10 cellular contexts compared by ENCODE assay signal in the genomic region with DNA sequence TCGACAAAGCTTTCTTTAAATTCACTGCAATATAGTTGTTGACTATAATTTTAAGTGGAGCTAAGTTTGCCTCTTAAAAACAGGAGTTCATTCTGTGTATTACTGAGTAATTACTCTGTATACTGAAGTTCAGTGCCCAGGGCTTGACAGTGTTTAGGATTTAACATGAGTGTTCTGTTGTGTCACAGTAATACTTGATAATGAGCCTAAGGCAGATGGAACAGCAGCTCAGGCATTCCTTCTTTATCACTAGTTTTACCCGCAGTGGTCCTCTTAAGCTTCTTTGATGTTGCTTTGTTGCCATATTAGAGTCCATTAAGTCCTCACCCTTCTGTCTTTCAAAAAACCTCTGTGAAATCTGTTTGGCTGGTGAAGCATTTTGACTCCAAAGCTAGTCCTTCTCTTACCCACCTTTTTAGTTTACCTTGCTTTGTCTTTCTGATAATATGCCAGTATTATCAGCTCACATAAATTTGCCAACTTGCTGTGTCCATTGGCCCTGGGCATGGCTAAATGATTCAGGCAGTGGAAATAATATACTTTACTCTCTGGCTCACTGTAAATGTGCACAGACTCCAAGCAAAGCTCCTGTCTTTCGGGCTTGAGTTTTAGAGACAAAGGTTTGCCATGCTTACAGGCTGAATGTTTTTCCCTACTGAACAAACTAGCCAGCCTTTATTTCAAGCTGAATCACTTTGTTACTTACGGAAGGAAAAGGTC. TPM values are rescaled to one million over a fixed set of nuclear protein-coding genes. Genes with fewer than 3 reads are reported as not detected.
DNase-seq lines count a peak whose midpoint lies in the region; ATAC-seq, FAIRE-seq and TF ChIP-seq lines count a peak whose summit lies in the region.
"Had no signal": no experiment of that assay in that cellular context is flagged by ENCODE, and none has a peak within 500 bp of the region (broad histone marks: within the 10 kb centered on the region; RNA-seq: fewer than 3 reads in every experiment).

No MANE protein-coding gene starts in this region.

- H3K36me3 ChIP-seq in CD8-positive, alpha-beta T cell (ENCODE audit: insufficient read depth, low read length): no peaks in the 10 kb centered on the region
- H3K36me3 ChIP-seq in ectodermal cell (ENCODE audit: control insufficient read depth, insufficient read depth, low read length): peaks cover 8% of the 10 kb centered on the region

- H3K9me3 ChIP-seq in CD8-positive, alpha-beta T cell (ENCODE audit: low read length): no peaks in the 10 kb centered on the region
- H3K9me3 ChIP-seq in ectodermal cell (ENCODE audit: control insufficient read depth, low read length): no peaks in the 10 kb centered on the region

- H3K9me3 Mint-ChIP-seq in CD8-positive, alpha-beta T cell: no peaks in the 10 kb centered on the region
- H3K9me3 Mint-ChIP-seq in nephron: peaks cover 4% of the 10 kb centered on the region
- H3K9me3 Mint-ChIP-seq: H9 had no signal

- peaks cover 80% of the 10 kb centered on the region for H3K4me1 Mint-ChIP-seq in CD8-positive, alpha-beta T cell (ENCODE audit: low read depth)
- H3K4me1 Mint-ChIP-seq in nephron: peaks cover 31% of the 10 kb centered on the region

- H3K4me3 Mint-ChIP-seq in CD8-positive, alpha-beta T cell: peak overlapping the region; percentile 80
- H3K4me3 Mint-ChIP-seq in nephron: no peak overlapping the region
- H3K4me3 Mint-ChIP-seq: H9 had no signal

- intact Hi-C loops in CD8-positive, alpha-beta T cell (cut with DNase I, micrococcal nuclease): loop anchor here in 1 of 2 experiments (1.0 to 2.0 kb wide), 3 partner anchors 8 to 16 kb away; no protein-coding TSS in a partner anchor

- peak overlapping the region; percentile 31 for H3K27ac ChIP-seq in CD8-positive, alpha-beta T cell (ENCODE audit: low read depth, low read length)
- peak overlapping the region; percentile 2 for H3K27ac ChIP-seq in ectodermal cell (ENCODE audit: insufficient read depth, low read depth, low read length, poor library complexity, severe bottlenecking)

- POLR2A ChIA-PET in CD8-positive, alpha-beta T cell (lab: Charles Lee): interaction anchor here (0.9 to 3.2 kb wide), 9 partner anchors 12 to 162 kb away, joined by 3 to 40 read pairs (median 4); a partner anchor contains a TSS

- no peak for TF ChIP-seq CTCF in CD8-positive, alpha-beta T cell (IDR thresholded peaks at IDR 0.05)
- TF ChIP-seq CTCF in nephron (IDR thresholded peaks at IDR 0.05; ENCODE audit: unreplicated experiment in 3 of 3) (no peak), GM10266 (IDR thresholded peaks at IDR 0.05; ENCODE audit: control insufficient read depth, insufficient read depth, low read depth, missing control alignments) (no peak)

- no peaks in the 10 kb centered on the region for H3K27me3 Mint-ChIP-seq in CD8-positive, alpha-beta T cell (ENCODE audit: low read depth)
- H3K27me3 Mint-ChIP-seq in nephron (ENCODE audit: low read depth): no peaks in the 10 kb centered on the region

- no peak for DNase-seq in CD8-positive, alpha-beta T cell
- DNase-seq in NCI-H524 (lab: John Stamatoyannopoulos, UW): peak; percentile 70 to 88
- DNase-seq in frontal cortex (ENCODE audit: low spot score in 2 of 2): no peak
- DNase-seq in GM10266 (ENCODE audit: extremely low spot score): no peak
- DNase-seq: activated CD4-positive, alpha-beta T cell treated with anti-CD3 and anti-CD28 coated beads, Interleukin-2, amount 50 U/mL, for 1 hour; H9 had no signal

- peak overlapping the region; percentile 26 for H3K4me3 ChIP-seq in CD8-positive, alpha-beta T cell (ENCODE audit: low read depth, low read length)
- H3K4me3 ChIP-seq in ectodermal cell (ENCODE audit: insufficient read depth, low read depth, low read length): no peak overlapping the region

- peaks cover 35% of the 10 kb centered on the region for H3K36me3 Mint-ChIP-seq in CD8-positive, alpha-beta T cell
- H3K36me3 Mint-ChIP-seq in nephron (ENCODE audit: low read depth): peaks cover 37% of the 10 kb centered on the region

- WGBS in ectodermal cell, 2 experiments: 74 to 81% methylated on average over 3 to 4 of the region's 4 CpGs

- no peaks in the 10 kb centered on the region for H3K27me3 ChIP-seq in CD8-positive, alpha-beta T cell (ENCODE audit: insufficient read depth, low read length)
- no peaks in the 10 kb centered on the region for H3K27me3 ChIP-seq in ectodermal cell (ENCODE audit: control insufficient read depth, insufficient read depth, low read length, poor library complexity, severe bottlenecking)

- peaks cover 76% of the 10 kb centered on the region for H3K4me1 ChIP-seq in CD8-positive, alpha-beta T cell (ENCODE audit: insufficient read depth, low read length)
- H3K4me1 ChIP-seq in ectodermal cell (ENCODE audit: control insufficient read depth, insufficient read depth, low read length): peaks cover 11% of the 10 kb centered on the region

- peak; percentile 34 for ATAC-seq in CD8-positive, alpha-beta T cell
- ATAC-seq in GM19328 (IDR thresholded peaks at IDR 0.05; ENCODE audit: unreplicated experiment) (no peak), HG03521 (IDR thresholded peaks at IDR 0.05; ENCODE audit: unreplicated experiment) (no peak)

- H3K27ac Mint-ChIP-seq in CD8-positive, alpha-beta T cell: peak overlapping the region; percentile 93
- peak overlapping the region; percentile 28 to 69 (median 62) for H3K27ac Mint-ChIP-seq in nephron

- no peak for FAIRE-seq in frontal cortex (lab: Jason Lieb, UNC)

- CTCF ChIA-PET in CD8-positive, alpha-beta T cell (lab: Charles Lee): interaction anchor here (1.0 to 6.6 kb wide), 7 partner anchors 17 to 111 kb away, joined by 3 to 53 read pairs (median 5); a partner anchor contains a TSS

RNA-seq across cellular contexts. Expression of a gene that starts 17.7 kb away (rescaled TPM):
- 100 to 1,000 TPM; 301 to 312 TPM for total RNA-seq in CD8-positive, alpha-beta T cell
- 37.8 TPM for polyA plus RNA-seq in ectodermal cell (2013, experiment 1 of 4)
- polyA plus RNA-seq in ectodermal cell (2013, experiment 2 of 4): 39.6 TPM
- 30.7 TPM for polyA plus RNA-seq in ectodermal cell (2013, experiment 3 of 4)
- polyA plus RNA-seq in ectodermal cell (2013, experiment 4 of 4): 35.2 TPM
- 35.5 TPM for total RNA-seq in frontal cortex

RNA-seq across cellular contexts. Expression of a gene that starts 32.4 kb away (rescaled TPM):
- total RNA-seq in CD8-positive, alpha-beta T cell: under 1 TPM; 0.49 to 0.67 TPM
- polyA plus RNA-seq in ectodermal cell (2013, experiment 1 of 4): 33.1 TPM
- 28.6 TPM for polyA plus RNA-seq in ectodermal cell (2013, experiment 2 of 4)
- polyA plus RNA-seq in ectodermal cell (2013, experiment 3 of 4): 23.1 TPM
- polyA plus RNA-seq in ectodermal cell (2013, experiment 4 of 4): 25.9 TPM
- total RNA-seq in frontal cortex: 17.5 TPM

RNA-seq across cellular contexts. Expression of a gene that starts 41.7 kb away (rescaled TPM):
- 1 to 10 TPM; 8.1 to 9.1 TPM for total RNA-seq in CD8-positive, alpha-beta T cell
- 15.9 TPM for polyA plus RNA-seq in ectodermal cell (2013, experiment 1 of 4)
- 17.5 TPM for polyA plus RNA-seq in ectodermal cell (2013, experiment 2 of 4)
- polyA plus RNA-seq in ectodermal cell (2013, experiment 3 of 4): 11.8 TPM
- 12.4 TPM for polyA plus RNA-seq in ectodermal cell (2013, experiment 4 of 4)
- total RNA-seq in frontal cortex: 6.5 TPM

RNA-seq across cellular contexts. Expression of a gene that starts 42.2 kb away (rescaled TPM):
- 10 to 100 TPM; 63.7 to 67.3 TPM for total RNA-seq in CD8-positive, alpha-beta T cell
- polyA plus RNA-seq in ectodermal cell (2013, experiment 1 of 4): 22.2 TPM
- 24.6 TPM for polyA plus RNA-seq in ectodermal cell (2013, experiment 2 of 4)
- 17.2 TPM for polyA plus RNA-seq in ectodermal cell (2013, experiment 3 of 4)
- 18.2 TPM for polyA plus RNA-seq in ectodermal cell (2013, experiment 4 of 4)
- 27.3 TPM for total RNA-seq in frontal cortex

RNA-seq across cellular contexts. Expression of a gene that starts 59.4 kb away (rescaled TPM):
- 1 to 10 TPM in 1 of 2 experiments, under 1 TPM in 1; 0.89 to 2.0 TPM for total RNA-seq in CD8-positive, alpha-beta T cell
- polyA plus RNA-seq in ectodermal cell (2013, experiment 1 of 4): not detected
- polyA plus RNA-seq in ectodermal cell (2013, experiment 2 of 4): 0.62 TPM
- 0.05 TPM for polyA plus RNA-seq in ectodermal cell (2013, experiment 3 of 4)
- 0.12 TPM for polyA plus RNA-seq in ectodermal cell (2013, experiment 4 of 4)
- total RNA-seq in frontal cortex: 0.82 TPM

Comparison
In these comparisons a context has a peak if more than half of its experiments do, and no peak if none do; other contexts are left out.
1. DNase-seq: peak in NCI-H524 (2 of 2); none in CD8-positive, alpha-beta T cell (0 of 7), frontal cortex (0 of 2) and GM10266 (single experiment).
2. RNA of a gene that starts 32.4 kb away (total RNA-seq): 17.5 TPM in frontal cortex (single experiment); 0.49 to 0.67 TPM in CD8-positive, alpha-beta T cell; every median in the first group is over 10 times any median in the second.